2 cellular contexts compared by ENCODE assay signal in the genomic region with DNA sequence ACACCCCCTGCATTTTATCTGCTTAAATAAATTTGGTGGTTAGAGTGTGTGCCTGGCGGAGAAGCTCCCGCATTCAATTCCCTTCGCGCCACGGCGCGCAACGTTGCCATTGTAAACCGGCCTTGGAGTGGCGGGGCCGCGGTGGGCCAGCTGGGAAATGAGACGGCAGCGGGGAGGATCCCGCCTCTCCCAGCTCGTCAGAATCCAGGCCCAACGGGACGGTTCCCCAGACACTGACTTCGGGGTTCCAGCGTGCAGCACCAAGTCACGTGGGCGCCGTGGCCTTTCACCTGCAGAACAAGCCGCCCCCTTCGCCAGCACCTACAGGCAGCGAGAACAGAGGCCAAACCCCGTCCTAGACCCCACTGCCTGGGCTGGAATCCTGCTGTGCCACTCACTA.
TF ChIP-seq lines count a peak whose summit lies in the region.

No MANE protein-coding gene starts in this region.

TF ChIP-seq in IMR-90, 13 proteins besides CTCF, POLR2A, EP300 and RAD21 (continued from another document):
- no peak for TF ChIP-seq BHLHE40 (IDR thresholded peaks at IDR 0.05; ENCODE audit: low read depth, low read length)
- no peak for TF ChIP-seq MXI1 (IDR thresholded peaks at IDR 0.05; ENCODE audit: borderline replicate concordance, low read depth, low read length)
- TF ChIP-seq, protein P1, sequence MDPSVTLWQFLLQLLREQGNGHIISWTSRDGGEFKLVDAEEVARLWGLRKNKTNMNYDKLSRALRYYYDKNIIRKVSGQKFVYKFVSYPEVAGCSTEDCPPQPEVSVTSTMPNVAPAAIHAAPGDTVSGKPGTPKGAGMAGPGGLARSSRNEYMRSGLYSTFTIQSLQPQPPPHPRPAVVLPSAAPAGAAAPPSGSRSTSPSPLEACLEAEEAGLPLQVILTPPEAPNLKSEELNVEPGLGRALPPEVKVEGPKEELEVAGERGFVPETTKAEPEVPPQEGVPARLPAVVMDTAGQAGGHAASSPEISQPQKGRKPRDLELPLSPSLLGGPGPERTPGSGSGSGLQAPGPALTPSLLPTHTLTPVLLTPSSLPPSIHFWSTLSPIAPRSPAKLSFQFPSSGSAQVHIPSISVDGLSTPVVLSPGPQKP (IDR thresholded peaks at IDR 0.05; ENCODE audit: borderline replicate concordance, low read depth, low read length): no peak
- no peak for TF ChIP-seq MAFK (IDR thresholded peaks at IDR 0.05; ENCODE audit: low read depth, low read length)
- no peak for TF ChIP-seq RCOR1 (IDR thresholded peaks at IDR 0.05; ENCODE audit: insufficient replicate concordance, low read length)
- TF ChIP-seq, protein P2, sequence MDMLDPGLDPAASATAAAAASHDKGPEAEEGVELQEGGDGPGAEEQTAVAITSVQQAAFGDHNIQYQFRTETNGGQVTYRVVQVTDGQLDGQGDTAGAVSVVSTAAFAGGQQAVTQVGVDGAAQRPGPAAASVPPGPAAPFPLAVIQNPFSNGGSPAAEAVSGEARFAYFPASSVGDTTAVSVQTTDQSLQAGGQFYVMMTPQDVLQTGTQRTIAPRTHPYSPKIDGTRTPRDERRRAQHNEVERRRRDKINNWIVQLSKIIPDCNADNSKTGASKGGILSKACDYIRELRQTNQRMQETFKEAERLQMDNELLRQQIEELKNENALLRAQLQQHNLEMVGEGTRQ (IDR thresholded peaks at IDR 0.05; ENCODE audit: low read depth, low read length): no peak
- no peak for TF ChIP-seq SMC3 (IDR thresholded peaks at IDR 0.05; ENCODE audit: low read depth, low read length)
- no peak for TF ChIP-seq NFE2L2 (IDR thresholded peaks at IDR 0.05; ENCODE audit: low read depth, low read length)

TF ChIP-seq in GM12878, 131 proteins besides CTCF, POLR2A, EP300 and RAD21 (continued from another document):
- TF ChIP-seq, protein P3, sequence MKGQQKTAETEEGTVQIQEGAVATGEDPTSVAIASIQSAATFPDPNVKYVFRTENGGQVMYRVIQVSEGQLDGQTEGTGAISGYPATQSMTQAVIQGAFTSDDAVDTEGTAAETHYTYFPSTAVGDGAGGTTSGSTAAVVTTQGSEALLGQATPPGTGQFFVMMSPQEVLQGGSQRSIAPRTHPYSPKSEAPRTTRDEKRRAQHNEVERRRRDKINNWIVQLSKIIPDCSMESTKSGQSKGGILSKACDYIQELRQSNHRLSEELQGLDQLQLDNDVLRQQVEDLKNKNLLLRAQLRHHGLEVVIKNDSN (IDR thresholded peaks at IDR 0.05; ENCODE audit: borderline replicate concordance, extremely low read length, insufficient read depth, low read depth, low read length): peak; percentile 26
